8 cellular contexts compared by ENCODE assay signal in genomic region chr10:71860243-71861029, GRCh38. TPM values are rescaled to one million over a fixed set of nuclear protein-coding genes. Genes with fewer than 3 reads are reported as not detected.
A peak's percentile ranks its signal among the peaks of the same experiment; 100 is the strongest.
DNase-seq lines count a peak whose midpoint lies in the region; ATAC-seq, FAIRE-seq and TF ChIP-seq lines count a peak whose summit lies in the region.

No MANE protein-coding gene starts in this region.

- no peak overlapping the region for H3K4me3 Mint-ChIP-seq in activated CD4-positive, alpha-beta T cell treated with anti-CD3 and anti-CD28 coated beads for 36 hours

- TF ChIP-seq CTCF in RWPE2 (IDR thresholded peaks at IDR 0.05; ENCODE audit: poor library complexity, severe bottlenecking) (no peak), bronchial epithelial cell (IDR thresholded peaks at IDR 0.05; ENCODE audit: insufficient read depth, low read length, severe bottlenecking) (no peak)

- FAIRE-seq in bronchial epithelial cell (lab: Jason Lieb, UNC): no peak

- peak; percentile 72 for DNase-seq in activated CD4-positive, alpha-beta T cell treated with anti-CD3 and anti-CD28 coated beads for 36 hours
- no peak for DNase-seq in activated CD4-positive, alpha-beta T cell treated with anti-CD3 and anti-CD28 coated beads for 1 hour
- peak; percentile 96 for DNase-seq in RWPE2 (ENCODE audit: low spot score)
- peak; percentile 97 for DNase-seq in bronchial epithelial cell (ENCODE audit: low read depth)
- DNase-seq in inferior parietal cortex (ENCODE audit: extremely low spot score): peak; percentile 92
- DNase-seq in effector memory CD4-positive, alpha-beta T cell: no peak

- POLR2A ChIA-PET in activated CD4-positive, alpha-beta T cell treated with anti-CD3 and anti-CD28 coated beads for 36 hours (lab: Charles Lee): interaction anchor here (1.8 kb wide), 1 partner anchor 9 kb away, joined by 9 read pairs; the partner anchor contains the start of gene PSAP

- H3K4me3 ChIP-seq in HUES64 (ENCODE audit: low read length): no peak overlapping the region
- no peak overlapping the region for H3K4me3 ChIP-seq in RWPE2 (ENCODE audit: severe bottlenecking)
- H3K4me3 ChIP-seq in bronchial epithelial cell (ENCODE audit: low read depth, low read length): no peak overlapping the region
- H3K4me3 ChIP-seq in skeletal muscle satellite cell (ENCODE audit: low read length): peak overlapping the region; percentile 1
- no peak overlapping the region for H3K4me3 ChIP-seq in effector memory CD4-positive, alpha-beta T cell (ENCODE audit: insufficient read depth, low read depth, low read length, poor library complexity, severe bottlenecking)

- peak; percentile 93 for ATAC-seq in activated CD4-positive, alpha-beta T cell treated with anti-CD3 and anti-CD28 coated beads for 36 hours
- peak; percentile 95 for ATAC-seq in RWPE2 (ENCODE audit: low read depth)

- H3K4me1 ChIP-seq in HUES64 (ENCODE audit: insufficient read depth, low read length) (peaks cover 10% of the 10 kb centered on the region; the same call in 1 of the 2 replicates), RWPE2 (ENCODE audit: insufficient read depth, poor library complexity, severe bottlenecking) (peaks cover 28% of the 10 kb centered on the region), skeletal muscle satellite cell (ENCODE audit: control insufficient read depth, insufficient read depth, low read length) (peaks cover 23% of the 10 kb centered on the region)
- no peaks in the 10 kb centered on the region for H3K4me1 ChIP-seq in effector memory CD4-positive, alpha-beta T cell (ENCODE audit: control insufficient read depth, insufficient read depth, low read length, poor library complexity, severe bottlenecking)

- peak overlapping the region; percentile 74 for H3K27ac Mint-ChIP-seq in activated CD4-positive, alpha-beta T cell treated with anti-CD3 and anti-CD28 coated beads for 36 hours

- intact Hi-C loops in activated CD4-positive, alpha-beta T cell treated with anti-CD3 and anti-CD28 coated beads for 36 hours (cut with DNase I, micrococcal nuclease): no loop called here

- H3K4me2 ChIP-seq in skeletal muscle satellite cell (ENCODE audit: low read length): peak overlapping the region; percentile 58

- H3K9me3 ChIP-seq in HUES64 (ENCODE audit: insufficient read depth, low read depth, low read length) (no peaks in the 10 kb centered on the region), RWPE2 (ENCODE audit: severe bottlenecking) (no peaks in the 10 kb centered on the region), skeletal muscle satellite cell (replicated peaks; ENCODE audit: low read length) (no peaks in the 10 kb centered on the region)
- no peaks in the 10 kb centered on the region for H3K9me3 ChIP-seq in effector memory CD4-positive, alpha-beta T cell (ENCODE audit: control insufficient read depth, low read length)

- no peaks in the 10 kb centered on the region for H3K27me3 Mint-ChIP-seq in activated CD4-positive, alpha-beta T cell treated with anti-CD3 and anti-CD28 coated beads for 36 hours

- peaks cover 8% of the 10 kb centered on the region for H3K4me1 Mint-ChIP-seq in activated CD4-positive, alpha-beta T cell treated with anti-CD3 and anti-CD28 coated beads for 36 hours

- no peaks in the 10 kb centered on the region for H3K36me3 ChIP-seq in HUES64 (ENCODE audit: insufficient read depth, low read length)
- H3K36me3 ChIP-seq in RWPE2 (ENCODE audit: low read depth): no peaks in the 10 kb centered on the region
- no peaks in the 10 kb centered on the region for H3K36me3 ChIP-seq in bronchial epithelial cell (ENCODE audit: control insufficient read depth, insufficient read depth, low read length)
- no peaks in the 10 kb centered on the region for H3K36me3 ChIP-seq in skeletal muscle satellite cell (ENCODE audit: insufficient read depth, low read length)
- H3K36me3 ChIP-seq in effector memory CD4-positive, alpha-beta T cell (ENCODE audit: control insufficient read depth, insufficient read depth, low read length): no peaks in the 10 kb centered on the region

- WGBS in HUES64: 73% methylated on average over 11 of the region's 11 CpGs

- H3K36me3 Mint-ChIP-seq in activated CD4-positive, alpha-beta T cell treated with anti-CD3 and anti-CD28 coated beads for 36 hours (ENCODE audit: low read depth): no peaks in the 10 kb centered on the region

- peak overlapping the region; percentile 80 for H3K27ac ChIP-seq in HUES64 (ENCODE audit: low read depth, low read length)
- peak overlapping the region; percentile 92 for H3K27ac ChIP-seq in RWPE2 (ENCODE audit: poor library complexity, severe bottlenecking)
- H3K27ac ChIP-seq in effector memory CD4-positive, alpha-beta T cell (ENCODE audit: insufficient read depth, low read length, poor library complexity, severe bottlenecking): no peak overlapping the region

- H3K9ac ChIP-seq in HUES64 (ENCODE audit: low read depth, low read length) (peak overlapping the region; percentile 60; the same call in 1 of the 2 replicates), skeletal muscle satellite cell (ENCODE audit: low read depth, low read length) (peak overlapping the region; percentile 73)

- CTCF ChIA-PET in activated CD4-positive, alpha-beta T cell treated with anti-CD3 and anti-CD28 coated beads for 36 hours (lab: Charles Lee): interaction anchor here (0.7 to 0.9 kb wide), 4 partner anchors 9 to 445 kb away, joined by 3 to 4 read pairs (median 3); partner anchors contain the start of gene PSAP

- no peaks in the 10 kb centered on the region for H3K9me3 Mint-ChIP-seq in activated CD4-positive, alpha-beta T cell treated with anti-CD3 and anti-CD28 coated beads for 36 hours (ENCODE audit: low read depth)

- H3K27me3 ChIP-seq in HUES64 (ENCODE audit: insufficient read depth, low read length) (no peaks in the 10 kb centered on the region), RWPE2 (ENCODE audit: insufficient read depth, poor library complexity, severe bottlenecking) (no peaks in the 10 kb centered on the region), bronchial epithelial cell (ENCODE audit: control insufficient read depth, insufficient read depth, low read length) (no peaks in the 10 kb centered on the region), skeletal muscle satellite cell (ENCODE audit: control insufficient read depth, insufficient read depth, low read length) (no peaks in the 10 kb centered on the region)
- H3K27me3 ChIP-seq in effector memory CD4-positive, alpha-beta T cell (replicated peaks; ENCODE audit: control insufficient read depth, insufficient read depth, low read length, poor library complexity, severe bottlenecking): no peaks in the 10 kb centered on the region

RNA-seq across cellular contexts. Expression of gene PSAP, which starts 9.4 kb away (rescaled TPM):
- total RNA-seq in activated CD4-positive, alpha-beta T cell treated with anti-CD3 and anti-CD28 coated beads for 36 hours: 100 to 1,000 TPM; 100 to 109 TPM
- 272 TPM for polyA plus RNA-seq in HUES64 (2013, experiment 1 of 2)
- 294 TPM for polyA plus RNA-seq in HUES64 (2013, experiment 2 of 2)
- 1,098 and 1,124 TPM in 2 replicates for total RNA-seq in bronchial epithelial cell
- total RNA-seq in skeletal muscle satellite cell (2012; rRNA removed): 390 and 542 TPM in 2 replicates

Comparison
In these comparisons a context has a peak if more than half of its experiments do, and no peak if none do; other contexts are left out.
1. DNase-seq: peak in activated CD4-positive, alpha-beta T cell treated with anti-CD3 and anti-CD28 coated beads for 36 hours (single experiment), RWPE2 (single experiment), bronchial epithelial cell (single experiment) and inferior parietal cortex (single experiment); none in activated CD4-positive, alpha-beta T cell treated with anti-CD3 and anti-CD28 coated beads for 1 hour (single experiment) and effector memory CD4-positive, alpha-beta T cell (0 of 3).